1 cellular context compared by ENCODE assay signal in the genomic region with DNA sequence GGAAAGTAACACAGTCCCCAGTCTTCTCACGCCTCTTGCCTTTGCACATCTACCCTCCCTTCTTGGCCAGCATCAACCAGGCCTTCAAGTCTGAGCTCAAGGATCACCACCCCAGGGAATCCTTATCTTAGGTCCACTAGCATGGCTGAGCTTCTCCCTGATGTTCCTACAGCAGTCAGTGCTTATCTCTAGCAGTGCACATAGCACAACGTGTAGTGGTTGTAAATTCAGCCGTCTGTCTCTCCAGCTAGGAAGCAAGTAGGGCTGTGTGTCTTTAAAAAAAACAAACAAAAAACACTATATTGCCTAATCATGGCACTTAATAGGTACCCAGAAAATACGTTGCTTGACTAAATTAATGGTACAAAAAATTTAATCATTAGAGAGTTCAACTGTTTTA.
TF ChIP-seq lines count a peak whose summit lies in the region.

No MANE protein-coding gene starts in this region.

TF ChIP-seq in K562, 482 proteins besides CTCF, POLR2A, EP300 and RAD21 (continued from another document and continues in another):
- TF ChIP-seq CHD2 (IDR thresholded peaks at IDR 0.05; ENCODE audit: low read depth, low read length) = no peak
- TF ChIP-seq SIRT6 (IDR thresholded peaks at IDR 0.05; ENCODE audit: low read depth, low read length) = no peak
- TF ChIP-seq, protein P1, sequence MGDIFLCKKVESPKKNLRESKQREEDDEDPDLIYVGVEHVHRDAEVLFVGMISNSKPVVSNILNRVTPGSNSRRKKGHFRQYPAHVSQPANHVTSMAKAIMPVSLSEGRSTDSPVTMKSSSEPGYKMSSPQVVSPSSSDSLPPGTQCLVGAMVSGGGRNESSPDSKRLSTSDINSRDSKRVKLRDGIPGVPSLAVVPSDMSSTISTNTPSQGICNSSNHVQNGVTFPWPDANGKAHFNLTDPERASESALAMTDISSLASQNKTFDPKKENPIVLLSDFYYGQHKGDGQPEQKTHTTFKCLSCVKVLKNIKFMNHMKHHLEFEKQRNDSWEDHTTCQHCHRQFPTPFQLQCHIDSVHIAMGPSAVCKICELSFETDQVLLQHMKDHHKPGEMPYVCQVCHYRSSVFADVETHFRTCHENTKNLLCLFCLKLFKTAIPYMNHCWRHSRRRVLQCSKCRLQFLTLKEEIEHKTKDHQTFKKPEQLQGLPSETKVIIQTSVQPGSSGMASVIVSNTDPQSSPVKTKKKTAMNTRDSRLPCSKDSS (IDR thresholded peaks at IDR 0.05; ENCODE audit: low read depth, partially characterized antibody) = no peak
- TF ChIP-seq, protein P2, sequence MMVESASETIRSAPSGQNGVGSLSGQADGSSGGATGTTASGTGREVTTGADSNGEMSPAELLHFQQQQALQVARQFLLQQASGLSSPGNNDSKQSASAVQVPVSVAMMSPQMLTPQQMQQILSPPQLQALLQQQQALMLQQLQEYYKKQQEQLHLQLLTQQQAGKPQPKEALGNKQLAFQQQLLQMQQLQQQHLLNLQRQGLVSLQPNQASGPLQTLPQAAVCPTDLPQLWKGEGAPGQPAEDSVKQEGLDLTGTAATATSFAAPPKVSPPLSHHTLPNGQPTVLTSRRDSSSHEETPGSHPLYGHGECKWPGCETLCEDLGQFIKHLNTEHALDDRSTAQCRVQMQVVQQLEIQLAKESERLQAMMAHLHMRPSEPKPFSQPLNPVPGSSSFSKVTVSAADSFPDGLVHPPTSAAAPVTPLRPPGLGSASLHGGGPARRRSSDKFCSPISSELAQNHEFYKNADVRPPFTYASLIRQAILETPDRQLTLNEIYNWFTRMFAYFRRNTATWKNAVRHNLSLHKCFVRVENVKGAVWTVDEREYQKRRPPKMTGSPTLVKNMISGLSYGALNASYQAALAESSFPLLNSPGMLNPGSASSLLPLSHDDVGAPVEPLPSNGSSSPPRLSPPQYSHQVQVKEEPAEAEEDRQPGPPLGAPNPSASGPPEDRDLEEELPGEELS (CRISPR knock-in tag; IDR thresholded peaks at IDR 0.05; ENCODE audit: borderline replicate concordance) = no peak
- TF ChIP-seq ZNF316 (IDR thresholded peaks at IDR 0.05) = no peak
- no peak for TF ChIP-seq L3MBTL2 (IDR thresholded peaks at IDR 0.05)
- no peak for TF ChIP-seq ZNF197 (CRISPR knock-in tag; IDR thresholded peaks at IDR 0.05; ENCODE audit: low read depth)
- TF ChIP-seq SP1 (CRISPR knock-in tag; IDR thresholded peaks at IDR 0.05) = no peak
- no peak for TF ChIP-seq DIDO1 (tag; IDR thresholded peaks at IDR 0.05; ENCODE audit: low read depth)
- TF ChIP-seq, protein P3, sequence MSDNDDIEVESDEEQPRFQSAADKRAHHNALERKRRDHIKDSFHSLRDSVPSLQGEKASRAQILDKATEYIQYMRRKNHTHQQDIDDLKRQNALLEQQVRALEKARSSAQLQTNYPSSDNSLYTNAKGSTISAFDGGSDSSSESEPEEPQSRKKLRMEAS (CRISPR knock-in tag; IDR thresholded peaks at IDR 0.05) = no peak
- TF ChIP-seq TGIF2 (CRISPR knock-in tag; IDR thresholded peaks at IDR 0.05) = no peak
- no peak for TF ChIP-seq TAF1 (IDR thresholded peaks at IDR 0.05; ENCODE audit: control insufficient read depth, extremely low read depth, insufficient read depth, low read length, severe bottlenecking)
- TF ChIP-seq, protein P4, sequence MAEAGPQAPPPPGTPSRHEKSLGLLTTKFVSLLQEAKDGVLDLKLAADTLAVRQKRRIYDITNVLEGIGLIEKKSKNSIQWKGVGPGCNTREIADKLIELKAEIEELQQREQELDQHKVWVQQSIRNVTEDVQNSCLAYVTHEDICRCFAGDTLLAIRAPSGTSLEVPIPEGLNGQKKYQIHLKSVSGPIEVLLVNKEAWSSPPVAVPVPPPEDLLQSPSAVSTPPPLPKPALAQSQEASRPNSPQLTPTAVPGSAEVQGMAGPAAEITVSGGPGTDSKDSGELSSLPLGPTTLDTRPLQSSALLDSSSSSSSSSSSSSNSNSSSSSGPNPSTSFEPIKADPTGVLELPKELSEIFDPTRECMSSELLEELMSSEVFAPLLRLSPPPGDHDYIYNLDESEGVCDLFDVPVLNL (CRISPR knock-in tag; IDR thresholded peaks at IDR 0.05; ENCODE audit: low read depth) = no peak
- no peak for TF ChIP-seq GABPB1 (CRISPR knock-in tag; IDR thresholded peaks at IDR 0.05)
- TF ChIP-seq, protein P5, sequence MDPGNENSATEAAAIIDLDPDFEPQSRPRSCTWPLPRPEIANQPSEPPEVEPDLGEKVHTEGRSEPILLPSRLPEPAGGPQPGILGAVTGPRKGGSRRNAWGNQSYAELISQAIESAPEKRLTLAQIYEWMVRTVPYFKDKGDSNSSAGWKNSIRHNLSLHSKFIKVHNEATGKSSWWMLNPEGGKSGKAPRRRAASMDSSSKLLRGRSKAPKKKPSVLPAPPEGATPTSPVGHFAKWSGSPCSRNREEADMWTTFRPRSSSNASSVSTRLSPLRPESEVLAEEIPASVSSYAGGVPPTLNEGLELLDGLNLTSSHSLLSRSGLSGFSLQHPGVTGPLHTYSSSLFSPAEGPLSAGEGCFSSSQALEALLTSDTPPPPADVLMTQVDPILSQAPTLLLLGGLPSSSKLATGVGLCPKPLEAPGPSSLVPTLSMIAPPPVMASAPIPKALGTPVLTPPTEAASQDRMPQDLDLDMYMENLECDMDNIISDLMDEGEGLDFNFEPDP (CRISPR knock-in tag; IDR thresholded peaks at IDR 0.05) = no peak
- TF ChIP-seq ASH1L (IDR thresholded peaks at IDR 0.05; ENCODE audit: borderline replicate concordance, low read depth, partially characterized antibody) = no peak
- TF ChIP-seq, protein P6, sequence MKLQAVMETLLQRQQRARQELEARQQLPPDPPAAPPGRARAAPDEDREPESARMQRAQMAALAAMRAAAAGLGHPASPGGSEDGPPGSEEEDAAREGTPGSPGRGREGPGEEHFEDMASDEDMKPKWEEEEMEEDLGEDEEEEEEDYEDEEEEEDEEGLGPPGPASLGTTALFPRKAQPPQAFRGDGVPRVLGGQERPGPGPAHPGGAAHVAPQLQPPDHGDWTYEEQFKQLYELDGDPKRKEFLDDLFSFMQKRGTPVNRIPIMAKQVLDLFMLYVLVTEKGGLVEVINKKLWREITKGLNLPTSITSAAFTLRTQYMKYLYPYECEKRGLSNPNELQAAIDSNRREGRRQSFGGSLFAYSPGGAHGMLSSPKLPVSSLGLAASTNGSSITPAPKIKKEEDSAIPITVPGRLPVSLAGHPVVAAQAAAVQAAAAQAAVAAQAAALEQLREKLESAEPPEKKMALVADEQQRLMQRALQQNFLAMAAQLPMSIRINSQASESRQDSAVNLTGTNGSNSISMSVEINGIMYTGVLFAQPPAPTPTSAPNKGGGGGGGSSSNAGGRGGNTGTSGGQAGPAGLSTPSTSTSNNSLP (IDR thresholded peaks at IDR 0.05; ENCODE audit: borderline replicate concordance, low read depth, low read length) = no peak
- TF ChIP-seq ZNF121 (CRISPR knock-in tag; conservative IDR thresholded peaks at IDR 0.05) = no peak
- no peak for TF ChIP-seq PRMT5 (CRISPR knock-in tag; IDR thresholded peaks at IDR 0.05)
- no peak for TF ChIP-seq SNIP1 (IDR thresholded peaks at IDR 0.05; ENCODE audit: low read depth)
- no peak for TF ChIP-seq EP400 (IDR thresholded peaks at IDR 0.05)
- no peak for TF ChIP-seq PCBP2 (IDR thresholded peaks at IDR 0.05; ENCODE audit: low read depth, low read length, poor library complexity, severe bottlenecking)
- TF ChIP-seq RUNX1 (IDR thresholded peaks at IDR 0.05; ENCODE audit: low read depth) = no peak
- TF ChIP-seq ZNF764 (CRISPR knock-in tag; IDR thresholded peaks at IDR 0.05; ENCODE audit: low read depth) = no peak
- TF ChIP-seq, protein P7, sequence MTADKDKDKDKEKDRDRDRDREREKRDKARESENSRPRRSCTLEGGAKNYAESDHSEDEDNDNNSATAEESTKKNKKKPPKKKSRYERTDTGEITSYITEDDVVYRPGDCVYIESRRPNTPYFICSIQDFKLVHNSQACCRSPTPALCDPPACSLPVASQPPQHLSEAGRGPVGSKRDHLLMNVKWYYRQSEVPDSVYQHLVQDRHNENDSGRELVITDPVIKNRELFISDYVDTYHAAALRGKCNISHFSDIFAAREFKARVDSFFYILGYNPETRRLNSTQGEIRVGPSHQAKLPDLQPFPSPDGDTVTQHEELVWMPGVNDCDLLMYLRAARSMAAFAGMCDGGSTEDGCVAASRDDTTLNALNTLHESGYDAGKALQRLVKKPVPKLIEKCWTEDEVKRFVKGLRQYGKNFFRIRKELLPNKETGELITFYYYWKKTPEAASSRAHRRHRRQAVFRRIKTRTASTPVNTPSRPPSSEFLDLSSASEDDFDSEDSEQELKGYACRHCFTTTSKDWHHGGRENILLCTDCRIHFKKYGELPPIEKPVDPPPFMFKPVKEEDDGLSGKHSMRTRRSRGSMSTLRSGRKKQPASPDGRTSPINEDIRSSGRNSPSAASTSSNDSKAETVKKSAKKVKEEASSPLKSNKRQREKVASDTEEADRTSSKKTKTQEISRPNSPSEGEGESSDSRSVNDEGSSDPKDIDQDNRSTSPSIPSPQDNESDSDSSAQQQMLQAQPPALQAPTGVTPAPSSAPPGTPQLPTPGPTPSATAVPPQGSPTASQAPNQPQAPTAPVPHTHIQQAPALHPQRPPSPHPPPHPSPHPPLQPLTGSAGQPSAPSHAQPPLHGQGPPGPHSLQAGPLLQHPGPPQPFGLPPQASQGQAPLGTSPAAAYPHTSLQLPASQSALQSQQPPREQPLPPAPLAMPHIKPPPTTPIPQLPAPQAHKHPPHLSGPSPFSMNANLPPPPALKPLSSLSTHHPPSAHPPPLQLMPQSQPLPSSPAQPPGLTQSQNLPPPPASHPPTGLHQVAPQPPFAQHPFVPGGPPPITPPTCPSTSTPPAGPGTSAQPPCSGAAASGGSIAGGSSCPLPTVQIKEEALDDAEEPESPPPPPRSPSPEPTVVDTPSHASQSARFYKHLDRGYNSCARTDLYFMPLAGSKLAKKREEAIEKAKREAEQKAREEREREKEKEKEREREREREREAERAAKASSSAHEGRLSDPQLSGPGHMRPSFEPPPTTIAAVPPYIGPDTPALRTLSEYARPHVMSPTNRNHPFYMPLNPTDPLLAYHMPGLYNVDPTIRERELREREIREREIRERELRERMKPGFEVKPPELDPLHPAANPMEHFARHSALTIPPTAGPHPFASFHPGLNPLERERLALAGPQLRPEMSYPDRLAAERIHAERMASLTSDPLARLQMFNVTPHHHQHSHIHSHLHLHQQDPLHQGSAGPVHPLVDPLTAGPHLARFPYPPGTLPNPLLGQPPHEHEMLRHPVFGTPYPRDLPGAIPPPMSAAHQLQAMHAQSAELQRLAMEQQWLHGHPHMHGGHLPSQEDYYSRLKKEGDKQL (CRISPR knock-in tag; IDR thresholded peaks at IDR 0.05; ENCODE audit: borderline replicate concordance) = no peak
- TF ChIP-seq KDM4B (IDR thresholded peaks at IDR 0.05; ENCODE audit: borderline replicate concordance in 2 of 2, low read depth in 1 of 2) = no peak
- TF ChIP-seq, protein P8, sequence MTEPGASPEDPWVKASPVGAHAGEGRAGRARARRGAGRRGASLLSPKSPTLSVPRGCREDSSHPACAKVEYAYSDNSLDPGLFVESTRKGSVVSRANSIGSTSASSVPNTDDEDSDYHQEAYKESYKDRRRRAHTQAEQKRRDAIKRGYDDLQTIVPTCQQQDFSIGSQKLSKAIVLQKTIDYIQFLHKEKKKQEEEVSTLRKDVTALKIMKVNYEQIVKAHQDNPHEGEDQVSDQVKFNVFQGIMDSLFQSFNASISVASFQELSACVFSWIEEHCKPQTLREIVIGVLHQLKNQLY (CRISPR knock-in tag; conservative IDR thresholded peaks at IDR 0.05) = no peak
- peak; percentile 82 for TF ChIP-seq CEBPB (tag; IDR thresholded peaks at IDR 0.05)
- 0 out of 2 replicates have a peak, but pooled peaks have one; percentile 7 for TF ChIP-seq SMC3 (conservative IDR thresholded peaks at IDR 0.05; ENCODE audit: insufficient read depth, low read depth, low read length)
- TF ChIP-seq HEY1 (CRISPR knock-in tag; IDR thresholded peaks at IDR 0.05; ENCODE audit: borderline replicate concordance) = no peak
- no peak for TF ChIP-seq CHD1 (IDR thresholded peaks at IDR 0.05; ENCODE audit: low read length)
- TF ChIP-seq U2AF2 (optimal IDR thresholded peaks at IDR 0.05; ENCODE audit: low read depth, low read length) = no peak
- TF ChIP-seq ZNF444 (CRISPR knock-in tag; IDR thresholded peaks at IDR 0.05) = no peak
- no peak for TF ChIP-seq WHSC1 (IDR thresholded peaks at IDR 0.05; ENCODE audit: low read length)
- TF ChIP-seq GABPA (tag; conservative IDR thresholded peaks at IDR 0.05; ENCODE audit: low read depth) = no peak
- TF ChIP-seq, protein P9, sequence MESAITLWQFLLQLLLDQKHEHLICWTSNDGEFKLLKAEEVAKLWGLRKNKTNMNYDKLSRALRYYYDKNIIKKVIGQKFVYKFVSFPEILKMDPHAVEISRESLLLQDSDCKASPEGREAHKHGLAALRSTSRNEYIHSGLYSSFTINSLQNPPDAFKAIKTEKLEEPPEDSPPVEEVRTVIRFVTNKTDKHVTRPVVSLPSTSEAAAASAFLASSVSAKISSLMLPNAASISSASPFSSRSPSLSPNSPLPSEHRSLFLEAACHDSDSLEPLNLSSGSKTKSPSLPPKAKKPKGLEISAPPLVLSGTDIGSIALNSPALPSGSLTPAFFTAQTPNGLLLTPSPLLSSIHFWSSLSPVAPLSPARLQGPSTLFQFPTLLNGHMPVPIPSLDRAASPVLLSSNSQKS (CRISPR knock-in tag; IDR thresholded peaks at IDR 0.05) = no peak
- TF ChIP-seq, protein P10, sequence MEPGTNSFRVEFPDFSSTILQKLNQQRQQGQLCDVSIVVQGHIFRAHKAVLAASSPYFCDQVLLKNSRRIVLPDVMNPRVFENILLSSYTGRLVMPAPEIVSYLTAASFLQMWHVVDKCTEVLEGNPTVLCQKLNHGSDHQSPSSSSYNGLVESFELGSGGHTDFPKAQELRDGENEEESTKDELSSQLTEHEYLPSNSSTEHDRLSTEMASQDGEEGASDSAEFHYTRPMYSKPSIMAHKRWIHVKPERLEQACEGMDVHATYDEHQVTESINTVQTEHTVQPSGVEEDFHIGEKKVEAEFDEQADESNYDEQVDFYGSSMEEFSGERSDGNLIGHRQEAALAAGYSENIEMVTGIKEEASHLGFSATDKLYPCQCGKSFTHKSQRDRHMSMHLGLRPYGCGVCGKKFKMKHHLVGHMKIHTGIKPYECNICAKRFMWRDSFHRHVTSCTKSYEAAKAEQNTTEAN (CRISPR knock-in tag; IDR thresholded peaks at IDR 0.05) = no peak
- TF ChIP-seq IFI16 (CRISPR knock-in tag; IDR thresholded peaks at IDR 0.05) = no peak
- TF ChIP-seq HLTF (IDR thresholded peaks at IDR 0.05) = no peak
- TF ChIP-seq NUFIP1 (IDR thresholded peaks at IDR 0.05; ENCODE audit: partially characterized antibody) = no peak
- no peak for TF ChIP-seq HDAC8 (tag; IDR thresholded peaks at IDR 0.05)
- TF ChIP-seq, protein P11, sequence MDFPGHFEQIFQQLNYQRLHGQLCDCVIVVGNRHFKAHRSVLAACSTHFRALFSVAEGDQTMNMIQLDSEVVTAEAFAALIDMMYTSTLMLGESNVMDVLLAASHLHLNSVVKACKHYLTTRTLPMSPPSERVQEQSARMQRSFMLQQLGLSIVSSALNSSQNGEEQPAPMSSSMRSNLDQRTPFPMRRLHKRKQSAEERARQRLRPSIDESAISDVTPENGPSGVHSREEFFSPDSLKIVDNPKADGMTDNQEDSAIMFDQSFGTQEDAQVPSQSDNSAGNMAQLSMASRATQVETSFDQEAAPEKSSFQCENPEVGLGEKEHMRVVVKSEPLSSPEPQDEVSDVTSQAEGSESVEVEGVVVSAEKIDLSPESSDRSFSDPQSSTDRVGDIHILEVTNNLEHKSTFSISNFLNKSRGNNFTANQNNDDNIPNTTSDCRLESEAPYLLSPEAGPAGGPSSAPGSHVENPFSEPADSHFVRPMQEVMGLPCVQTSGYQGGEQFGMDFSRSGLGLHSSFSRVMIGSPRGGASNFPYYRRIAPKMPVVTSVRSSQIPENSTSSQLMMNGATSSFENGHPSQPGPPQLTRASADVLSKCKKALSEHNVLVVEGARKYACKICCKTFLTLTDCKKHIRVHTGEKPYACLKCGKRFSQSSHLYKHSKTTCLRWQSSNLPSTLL (IDR thresholded peaks at IDR 0.05) = no peak
- no peak for TF ChIP-seq ZNF165 (CRISPR knock-in tag; IDR thresholded peaks at IDR 0.05; ENCODE audit: borderline replicate concordance)
- TF ChIP-seq HDAC3 (IDR thresholded peaks at IDR 0.05; ENCODE audit: borderline replicate concordance, partially characterized antibody) = peak; percentile 43
- 0 out of 2 replicates have a peak, but pooled peaks have one; percentile 18 for TF ChIP-seq ZKSCAN8 (CRISPR knock-in tag; IDR thresholded peaks at IDR 0.05)
